16 cellular contexts compared by ENCODE assay signal in the genomic region with DNA sequence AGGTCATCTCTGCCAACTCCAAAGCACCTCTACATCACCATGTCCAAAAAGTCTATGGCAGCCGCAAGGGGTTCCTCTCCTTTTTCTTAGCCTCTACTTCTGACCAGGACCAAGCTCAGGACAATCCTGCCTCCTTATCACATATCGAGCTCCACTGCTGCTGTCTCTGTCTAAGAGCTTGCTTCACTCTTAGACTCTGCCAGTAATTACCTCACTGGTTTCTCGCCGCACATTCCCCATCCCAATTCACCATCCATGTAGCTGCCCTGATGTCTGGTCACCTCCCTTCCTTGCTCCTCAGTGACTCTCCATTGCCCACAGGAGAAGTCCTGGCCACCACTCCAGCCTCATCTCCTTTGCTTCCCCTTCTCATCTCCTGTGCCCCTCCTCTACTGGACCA. TPM values are rescaled to one million over a fixed set of nuclear protein-coding genes. Genes with fewer than 3 reads are reported as not detected.
"Had no signal": no experiment of that assay in that cellular context is flagged by ENCODE, and none has a peak within 500 bp of the region (broad histone marks: within the 10 kb centered on the region; RNA-seq: fewer than 3 reads in every experiment).

No MANE protein-coding gene starts in this region.

- H3K27me3 ChIP-seq: gastrocnemius medialis, left lung, sigmoid colon, thyroid gland had no signal

- FAIRE-seq: kidney had no signal

- DNase-seq: activated CD4-positive, alpha-beta T cell treated with anti-CD3 and anti-CD28 coated beads, Interleukin-2, amount 10 ng/mL, durations not matched to agents 24 days and 14 days; activated CD4-positive, CD25-positive, alpha-beta regulatory T cell; activated CD8-positive, alpha-beta memory T cell treated with anti-CD3 and anti-CD28 coated beads, Interleukin-2, amount 50 U/mL, for 4 hours; activated CD8-positive, alpha-beta T cell treated with anti-CD3 and anti-CD28 coated beads, Interleukin-2, amount 10 ng/mL, durations not matched to agents 7 days and 5 days; activated gamma-delta T cell; activated T-cell treated with anti-CD3 and anti-CD28 coated beads, Interleukin-2, amount 50 U/mL, for 48 hours; gastrocnemius medialis; kidney; left lung; psoas muscle; sigmoid colon; stimulated activated CD4-positive, alpha-beta T cell treated with anti-CD3 and anti-CD28 coated beads, Interleukin-1b, Interleukin-23, amount 100 ng/mL, for 48 hours; thyroid gland had no signal

- H3K9me3 Mint-ChIP-seq: activated CD4-positive, alpha-beta T cell treated with anti-CD3 and anti-CD28 coated beads, Interleukin-2, amount 10 ng/mL, durations not matched to agents 24 days and 14 days; activated naive CD4-positive, alpha-beta T cell treated with anti-CD3 and anti-CD28 coated beads, Interleukin-2, amount 50 U/mL, for 72 hours had no signal

- H3K4me3 ChIP-seq: gastrocnemius medialis, left lung, psoas muscle, sigmoid colon, thyroid gland had no signal

- H3K9me3 ChIP-seq: gastrocnemius medialis, left lung, psoas muscle, sigmoid colon, thyroid gland had no signal

- ATAC-seq: activated CD8-positive, alpha-beta T cell treated with anti-CD3 and anti-CD28 coated beads, Interleukin-2, amount 10 ng/mL, durations not matched to agents 7 days and 5 days; activated naive CD4-positive, alpha-beta T cell treated with anti-CD3 and anti-CD28 coated beads, Interleukin-2, amount 50 U/mL, for 72 hours; gastrocnemius medialis; left lung; psoas muscle had no signal

- H3K36me3 ChIP-seq: thyroid gland had no signal

- H3K27ac Mint-ChIP-seq: activated CD4-positive, alpha-beta T cell treated with anti-CD3 and anti-CD28 coated beads, Interleukin-2, amount 10 ng/mL, durations not matched to agents 24 days and 14 days; activated CD8-positive, alpha-beta T cell treated with anti-CD3 and anti-CD28 coated beads, Interleukin-2, amount 10 ng/mL, durations not matched to agents 7 days and 5 days had no signal

- H3K27ac ChIP-seq: epithelial cell of prostate, left lung, psoas muscle, thyroid gland had no signal

- H3K4me3 Mint-ChIP-seq: activated CD4-positive, alpha-beta T cell treated with anti-CD3 and anti-CD28 coated beads, Interleukin-2, amount 10 ng/mL, durations not matched to agents 24 days and 14 days; activated CD8-positive, alpha-beta T cell treated with anti-CD3 and anti-CD28 coated beads, Interleukin-2, amount 10 ng/mL, durations not matched to agents 7 days and 5 days had no signal

RNA-seq across cellular contexts. Expression of gene PI16, which starts 24.1 kb away (rescaled TPM):
- total RNA-seq: activated CD4-positive, alpha-beta T cell treated with anti-CD3 and anti-CD28 coated beads, Interleukin-2, amount 10 ng/mL, durations not matched to agents 24 days and 14 days had no signal
- polyA plus RNA-seq: neural cell had no signal
